In the genomic region with DNA sequence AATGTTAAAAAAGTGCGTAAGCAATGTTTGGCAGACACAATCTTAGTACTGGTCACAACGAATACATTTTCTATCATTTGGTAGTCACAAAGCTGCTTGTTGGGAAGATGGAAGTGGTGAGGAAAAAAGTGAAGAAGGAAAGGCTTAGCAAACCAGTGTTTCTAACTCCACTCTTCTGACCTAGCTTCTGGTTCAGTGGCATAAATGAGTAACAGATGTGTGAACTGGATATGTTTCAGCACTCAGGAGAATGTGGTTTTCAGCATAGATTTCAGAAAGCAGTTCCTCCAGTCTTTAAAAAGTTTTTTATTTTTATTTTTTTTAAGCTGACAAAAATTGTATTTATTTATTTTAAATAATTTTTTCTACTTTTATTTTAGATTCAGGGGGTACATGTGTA, we compare ENCODE assay signal across 22 cellular contexts.
DNase-seq lines count a peak whose midpoint lies in the region; ATAC-seq, FAIRE-seq and TF ChIP-seq lines count a peak whose summit lies in the region.
"Had no signal": no experiment of that assay in that cellular context is flagged by ENCODE, and none has a peak within 500 bp of the region (broad histone marks: within the 10 kb centered on the region; RNA-seq: fewer than 3 reads in every experiment).

No MANE protein-coding gene starts in this region.

- no peaks in the 10 kb centered on the region for H3K79me2 ChIP-seq in astrocyte (ENCODE audit: insufficient read depth, low read length)
- no peaks in the 10 kb centered on the region for H3K79me2 ChIP-seq in osteoblast (ENCODE audit: insufficient read depth, low read length)

- H3K27ac ChIP-seq in astrocyte (ENCODE audit: low read depth, low read length) (no peak overlapping the region), osteoblast (ENCODE audit: low read depth, low read length) (no peak overlapping the region)
- H3K27ac ChIP-seq: 22Rv1, Peyer's patch had no signal

- H3K4me1 Mint-ChIP-seq in astrocyte (ENCODE audit: low read depth, unreplicated experiment): no peaks in the 10 kb centered on the region
- H3K4me1 Mint-ChIP-seq: H9, IgD-negative memory B cell had no signal

- FAIRE-seq in astrocyte (lab: Jason Lieb, UNC): no peak
- FAIRE-seq: D721Med, GM12878, HTR-8/SVneo had no signal

- H3K9me3 ChIP-seq in astrocyte (ENCODE audit: insufficient read depth, low read depth, low read length) (no peaks in the 10 kb centered on the region), osteoblast (ENCODE audit: low read depth, low read length) (no peaks in the 10 kb centered on the region)
- H3K9me3 ChIP-seq: BE2C, Peyer's patch had no signal

- H3K4me2 ChIP-seq in astrocyte (ENCODE audit: low read length): no peak overlapping the region
- H3K4me2 ChIP-seq in osteoblast (ENCODE audit: insufficient read depth, low read length): no peak overlapping the region

- H3K27me3 Mint-ChIP-seq in astrocyte (ENCODE audit: low read depth, unreplicated experiment): no peaks in the 10 kb centered on the region
- H3K27me3 Mint-ChIP-seq: IgD-negative memory B cell had no signal

- H2AFZ ChIP-seq in astrocyte (ENCODE audit: low read depth, low read length) (no peak overlapping the region), osteoblast (ENCODE audit: low read length) (no peak overlapping the region)

- H4K20me1 ChIP-seq in astrocyte (ENCODE audit: insufficient read depth, low read length) (no peaks in the 10 kb centered on the region), osteoblast (ENCODE audit: insufficient read depth, low read length) (no peaks in the 10 kb centered on the region)

- ATAC-seq in HG02763 (IDR thresholded peaks at IDR 0.05; ENCODE audit: unreplicated experiment): no peak
- ATAC-seq: GM12878, Right ventricle myocardium inferior had no signal

- no peak overlapping the region for H3K27ac Mint-ChIP-seq in astrocyte (ENCODE audit: unreplicated experiment)
- H3K27ac Mint-ChIP-seq: H9, IgD-negative memory B cell had no signal

- no peak overlapping the region for H3K4me3 ChIP-seq in astrocyte (ENCODE audit: insufficient read depth, low read depth, low read length)
- no peak overlapping the region for H3K4me3 ChIP-seq in osteoblast (ENCODE audit: insufficient read depth, low read length)
- H3K4me3 ChIP-seq: GM12878, Peyer's patch had no signal

- TF ChIP-seq CTCF in astrocyte (IDR thresholded peaks at IDR 0.05; ENCODE audit: insufficient read depth, low read depth, low read length) (no peak), osteoblast (IDR thresholded peaks at IDR 0.05; ENCODE audit: extremely low read depth, low read depth, low read length) (no peak)

- no peaks in the 10 kb centered on the region for H3K36me3 Mint-ChIP-seq in astrocyte (ENCODE audit: low read depth, unreplicated experiment)
- H3K36me3 Mint-ChIP-seq: IgD-negative memory B cell had no signal

- H3K9me3 Mint-ChIP-seq in astrocyte (ENCODE audit: unreplicated experiment): peaks cover 4% of the 10 kb centered on the region

- peak; percentile 48 for DNase-seq in NCI-H2171 treated with DMSO at 0.1 percent for 48 hours (lab: John Stamatoyannopoulos, UW)
- no peak for DNase-seq in NCI-H2171 (lab: John Stamatoyannopoulos, UW)
- DNase-seq in astrocyte (ENCODE audit: low read depth): peak; percentile 73
- peak; percentile 28 for DNase-seq in epidermal melanocyte (ENCODE audit: insufficient read length, low spot score)
- DNase-seq in non-pigmented ciliary epithelial cell (ENCODE audit: low read depth): peak; percentile 19
- DNase-seq in osteoblast (ENCODE audit: insufficient read length, low spot score, missing footprints): no peak
- no peak for DNase-seq in DMS53 treated with DMSO at 0.1 percent for 48 hours (lab: John Stamatoyannopoulos, UW; ENCODE audit: unreplicated experiment)
- DNase-seq: BE2C, DMS53, H9, NCI-H1105 treated with DMSO at 0.1 percent for 48 hours, NCI-H2029 treated with DMSO at 0.1 percent for 48 hours, NCI-H524 treated with DMSO at 0.1 percent for 48 hours, NCI-H82, Peyer's patch had no signal

- peaks cover 2% of the 10 kb centered on the region for H3K27me3 ChIP-seq in astrocyte (ENCODE audit: insufficient read depth, low read length)
- no peaks in the 10 kb centered on the region for H3K27me3 ChIP-seq in osteoblast (ENCODE audit: insufficient read depth, low read length)
- H3K27me3 ChIP-seq: BE2C, Peyer's patch had no signal

- H3K36me3 ChIP-seq in astrocyte (ENCODE audit: insufficient read depth, low read length) (no peaks in the 10 kb centered on the region), osteoblast (ENCODE audit: insufficient read depth, low read length) (no peaks in the 10 kb centered on the region)
- H3K36me3 ChIP-seq: BE2C, Peyer's patch had no signal

- H3K9ac ChIP-seq in astrocyte (ENCODE audit: low read length): no peak overlapping the region

- no peak overlapping the region for H3K4me3 Mint-ChIP-seq in astrocyte (ENCODE audit: unreplicated experiment)
- H3K4me3 Mint-ChIP-seq: H9, IgD-negative memory B cell had no signal

- H3K4me1 ChIP-seq in astrocyte (ENCODE audit: insufficient read depth, low read length) (no peaks in the 10 kb centered on the region), osteoblast (ENCODE audit: insufficient read depth, low read length) (no peaks in the 10 kb centered on the region)
- H3K4me1 ChIP-seq: BE2C, Peyer's patch had no signal

Comparison
In these comparisons a context has a peak if more than half of its experiments do, and no peak if none do; other contexts are left out.
1. DNase-seq: peak in NCI-H2171 treated with DMSO at 0.1 percent for 48 hours (single experiment), astrocyte (single experiment), epidermal melanocyte (single experiment) and non-pigmented ciliary epithelial cell (single experiment); none in NCI-H2171 (single experiment), osteoblast (single experiment) and DMS53 treated with DMSO at 0.1 percent for 48 hours (single experiment).